8 cellular contexts compared by ENCODE assay signal in the genomic region with DNA sequence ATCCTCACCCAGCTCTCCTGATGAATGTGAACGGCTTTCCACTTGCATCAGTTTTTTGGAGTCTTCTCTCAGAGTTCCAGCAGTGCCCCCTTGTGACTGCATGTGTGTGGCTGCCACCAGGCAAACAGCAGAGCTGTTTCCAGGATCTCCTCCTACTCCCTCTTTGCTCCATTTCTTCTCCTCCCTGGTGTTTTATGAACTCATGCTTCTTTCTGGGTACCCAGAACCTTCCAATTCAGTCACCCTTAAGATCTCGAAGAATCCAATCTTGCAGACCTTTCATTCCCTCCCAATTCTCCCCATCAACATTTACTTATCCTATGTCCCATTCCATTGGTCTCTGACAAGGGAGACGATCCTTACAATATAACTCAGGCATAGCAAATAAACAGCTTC. TPM values are rescaled to one million over a fixed set of nuclear protein-coding genes. Genes with fewer than 3 reads are reported as not detected.
DNase-seq lines count a peak whose midpoint lies in the region; ATAC-seq, FAIRE-seq and TF ChIP-seq lines count a peak whose summit lies in the region.

No MANE protein-coding gene starts in this region.

- H3K4me3 ChIP-seq in AG09309 (ENCODE audit: control insufficient read depth, low read depth, low read length) (no peak overlapping the region), GM12875 (ENCODE audit: low read depth, low read length) (no peak overlapping the region), pancreas (no peak overlapping the region)

- no peak overlapping the region for H3K27ac ChIP-seq in foreskin keratinocyte
- H3K27ac ChIP-seq in pancreas = no peak overlapping the region

- H3K36me3 Mint-ChIP-seq in activated T-cell treated with anti-CD3 and anti-CD28 coated beads, Interleukin-2, amount 50 U/mL, for 4 hours (ENCODE audit: insufficient read depth) = no peaks in the 10 kb centered on the region
- no peaks in the 10 kb centered on the region for H3K36me3 Mint-ChIP-seq in activated T-helper 2 cell treated with anti-CD3 and anti-CD28 coated beads, Interferon-gamma antibody, Interleukin-2, Interleukin-4, amounts not matched to agents 10 μg/mL and 5 μg/mL and 100 μg/mL, durations not matched to agents 14 hours and 24 hours and 36 hours (ENCODE audit: low read depth)

- no peaks in the 10 kb centered on the region for H3K27me3 Mint-ChIP-seq in activated T-cell treated with anti-CD3 and anti-CD28 coated beads, Interleukin-2, amount 50 U/mL, for 4 hours (ENCODE audit: low read depth)
- H3K27me3 Mint-ChIP-seq in activated T-helper 2 cell treated with anti-CD3 and anti-CD28 coated beads, Interferon-gamma antibody, Interleukin-2, Interleukin-4, amounts not matched to agents 10 μg/mL and 5 μg/mL and 100 μg/mL, durations not matched to agents 14 hours and 24 hours and 36 hours (ENCODE audit: low read depth) = no peaks in the 10 kb centered on the region

- peaks cover 14% of the 10 kb centered on the region for H3K4me1 Mint-ChIP-seq in activated T-cell treated with anti-CD3 and anti-CD28 coated beads, Interleukin-2, amount 50 U/mL, for 4 hours (ENCODE audit: low read depth)
- H3K4me1 Mint-ChIP-seq in activated T-helper 2 cell treated with anti-CD3 and anti-CD28 coated beads, Interferon-gamma antibody, Interleukin-2, Interleukin-4, amounts not matched to agents 10 μg/mL and 5 μg/mL and 100 μg/mL, durations not matched to agents 14 hours and 24 hours and 36 hours (ENCODE audit: low read depth) = peaks cover 8% of the 10 kb centered on the region

- H3K27me3 ChIP-seq in foreskin keratinocyte (no peaks in the 10 kb centered on the region), pancreas (peaks cover 0 to 6% (median 0%) of the 10 kb centered on the region in 4 donors)

- no peaks in the 10 kb centered on the region for H3K9me3 ChIP-seq in pancreas

- TF ChIP-seq CTCF in AG09309 (IDR thresholded peaks at IDR 0.05; ENCODE audit: control insufficient read depth, insufficient read depth, low read depth, low read length, missing control alignments) (peak; percentile 88), GM12875 (IDR thresholded peaks at IDR 0.05; ENCODE audit: borderline replicate concordance, insufficient read depth, low read depth, low read length) (peak; percentile 83), foreskin keratinocyte (conservative IDR thresholded peaks at IDR 0.05) (peak; percentile 66), pancreas (IDR thresholded peaks at IDR 0.05) (peak; percentile 12 to 56 (median 44))

- 25 to 31% methylated on average over 3 of the region's 3 CpGs for WGBS in pancreas, 2 donors

- no peaks in the 10 kb centered on the region for H3K36me3 ChIP-seq in pancreas

- H3K9me3 Mint-ChIP-seq in activated T-cell treated with anti-CD3 and anti-CD28 coated beads, Interleukin-2, amount 50 U/mL, for 4 hours = no peaks in the 10 kb centered on the region
- H3K9me3 Mint-ChIP-seq in activated T-helper 2 cell treated with anti-CD3 and anti-CD28 coated beads, Interferon-gamma antibody, Interleukin-2, Interleukin-4, amounts not matched to agents 10 μg/mL and 5 μg/mL and 100 μg/mL, durations not matched to agents 14 hours and 24 hours and 36 hours = no peaks in the 10 kb centered on the region

- FAIRE-seq in pancreas (lab: Jason Lieb, UNC) = peak; percentile 74

- no peak overlapping the region for H3K4me3 Mint-ChIP-seq in activated T-cell treated with anti-CD3 and anti-CD28 coated beads, Interleukin-2, amount 50 U/mL, for 4 hours
- no peak overlapping the region for H3K4me3 Mint-ChIP-seq in activated T-helper 2 cell treated with anti-CD3 and anti-CD28 coated beads, Interferon-gamma antibody, Interleukin-2, Interleukin-4, amounts not matched to agents 10 μg/mL and 5 μg/mL and 100 μg/mL, durations not matched to agents 14 hours and 24 hours and 36 hours (ENCODE audit: low read depth)

- DNase-seq in AG09309 (ENCODE audit: low read depth) (no peak), NCI-H2227 treated with DMSO at 0.1 percent for 48 hours (lab: John Stamatoyannopoulos, UW) (peak; percentile 64), foreskin keratinocyte (peak in 1 of 2 donors; percentile 31), pancreas (peak in 5 of 6 donors; percentile 35 to 67 (median 60))
- DNase-seq in activated T-cell treated with anti-CD3 and anti-CD28 coated beads, Interleukin-2, amount 50 U/mL, for 4 hours = peak; percentile 12
- DNase-seq in activated T-helper 2 cell treated with anti-CD3 and anti-CD28 coated beads, Interferon-gamma antibody, Interleukin-2, Interleukin-4, amounts not matched to agents 10 μg/mL and 5 μg/mL and 100 μg/mL, durations not matched to agents 14 hours and 24 hours and 36 hours (ENCODE audit: low spot score) = no peak

- H3K27ac Mint-ChIP-seq in activated T-helper 2 cell treated with anti-CD3 and anti-CD28 coated beads, Interferon-gamma antibody, Interleukin-2, Interleukin-4, amounts not matched to agents 10 μg/mL and 5 μg/mL and 100 μg/mL, durations not matched to agents 14 hours and 24 hours and 36 hours = no peak overlapping the region

- intact Hi-C loops in pancreas (cut with DNase I) = loop anchor here in 1 of 3 donors (5.0 kb wide), 1 partner anchor 139 kb away; no protein-coding TSS in a partner anchor
- intact Hi-C loops in activated T-helper 2 cell treated with anti-CD3 and anti-CD28 coated beads, Interferon-gamma antibody, Interleukin-2, Interleukin-4, amounts not matched to agents 10 μg/mL and 5 μg/mL and 100 μg/mL, durations not matched to agents 14 hours and 24 hours and 36 hours (cut with micrococcal nuclease) = loop anchor here (1.0 to 5.0 kb wide), 2 partner anchors 74 to 140 kb away; no protein-coding TSS in a partner anchor

- ATAC-seq in activated T-cell treated with anti-CD3 and anti-CD28 coated beads, Interleukin-2, amount 50 U/mL, for 4 hours = no peak
- ATAC-seq in foreskin keratinocyte = peak; percentile 26
- peak; percentile 61 to 90 (median 86) for ATAC-seq in pancreas
- ATAC-seq in HG03039 (IDR thresholded peaks at IDR 0.05; ENCODE audit: unreplicated experiment) = no peak

- H3K4me1 ChIP-seq in foreskin keratinocyte = no peaks in the 10 kb centered on the region
- H3K4me1 ChIP-seq in pancreas = no peaks in the 10 kb centered on the region

RNA-seq across cellular contexts. Expression of a gene that starts 6.8 kb away (rescaled TPM):
- 1 to 10 TPM; 1.4 to 2.2 (median 1.4) TPM for total RNA-seq in activated T-cell treated with anti-CD3 and anti-CD28 coated beads, Interleukin-2, amount 50 U/mL, for 4 hours
- total RNA-seq in foreskin keratinocyte = 0.67 and 0.75 TPM in 2 replicates
- 0.34 and 0.43 TPM in 2 replicates for polyA plus RNA-seq in foreskin keratinocyte
- total RNA-seq in pancreas = 1 to 10 TPM; 2.0 to 4.6 (median 2.6) TPM
- 1 to 10 TPM; 2.1 to 2.9 TPM for polyA plus RNA-seq in pancreas
- total RNA-seq in activated T-helper 2 cell treated with anti-CD3 and anti-CD28 coated beads, Interferon-gamma antibody, Interleukin-2, Interleukin-4, amounts not matched to agents 10 μg/mL and 5 μg/mL and 100 μg/mL, durations not matched to agents 14 hours and 24 hours and 36 hours = 2.5 and 2.8 TPM in 2 replicates

RNA-seq across cellular contexts. Expression of a gene that starts 42.8 kb away (rescaled TPM):
- 10 to 100 TPM; 11.8 to 17.8 (median 17.3) TPM for total RNA-seq in activated T-cell treated with anti-CD3 and anti-CD28 coated beads, Interleukin-2, amount 50 U/mL, for 4 hours
- total RNA-seq in foreskin keratinocyte = 18.3 and 18.7 TPM in 2 replicates
- polyA plus RNA-seq in foreskin keratinocyte = 19.6 and 22.0 TPM in 2 replicates
- total RNA-seq in pancreas = 10 to 100 TPM; 11.7 to 22.0 (median 16.5) TPM
- polyA plus RNA-seq in pancreas = 10 to 100 TPM in 1 of 2 donors, 1 to 10 TPM in 1; 8.7 to 18.4 TPM
- total RNA-seq in activated T-helper 2 cell treated with anti-CD3 and anti-CD28 coated beads, Interferon-gamma antibody, Interleukin-2, Interleukin-4, amounts not matched to agents 10 μg/mL and 5 μg/mL and 100 μg/mL, durations not matched to agents 14 hours and 24 hours and 36 hours = 13.0 and 14.6 TPM in 2 replicates

Comparison
In these comparisons a context has a peak if more than half of its experiments do, and no peak if none do; other contexts are left out.
1. DNase-seq: peak in NCI-H2227 treated with DMSO at 0.1 percent for 48 hours (single experiment), activated T-cell treated with anti-CD3 and anti-CD28 coated beads, Interleukin-2, amount 50 U/mL, for 4 hours (single experiment) and pancreas (5 of 6); none in AG09309 (single experiment) and activated T-helper 2 cell treated with anti-CD3 and anti-CD28 coated beads, Interferon-gamma antibody, Interleukin-2, Interleukin-4, amounts not matched to agents 10 μg/mL and 5 μg/mL and 100 μg/mL, durations not matched to agents 14 hours and 24 hours and 36 hours (single experiment).
2. ATAC-seq: peak in foreskin keratinocyte (single experiment) and pancreas (4 of 4); none in activated T-cell treated with anti-CD3 and anti-CD28 coated beads, Interleukin-2, amount 50 U/mL, for 4 hours (0 of 2) and HG03039 (single experiment).
3. Peak in every context shown above with its lines, with median percentiles within 50 percentile points of each other: CTCF ChIP-seq.